ENCODE assay signal across 11 cellular contexts in genomic region chr4:169210516-169211108, GRCh38.
DNase-seq lines count a peak whose midpoint lies in the region; ATAC-seq lines count a peak whose summit lies in the region.
"Had no signal": no experiment of that assay in that cellular context is flagged by ENCODE, and none has a peak within 500 bp of the region (broad histone marks: within the 10 kb centered on the region; RNA-seq: fewer than 3 reads in every experiment).

No MANE protein-coding gene starts in this region.

- peaks cover 16 to 18% of the 10 kb centered on the region in 2 donors for H3K9me3 Mint-ChIP-seq in stimulated activated naive B cell treated with anti-CD40 and anti-IgM and Interleukin-4, amounts not matched to agents 10 μg/mL and 1 μg/mL and 100 μg/mL, for 72 hours

- peaks cover 13 to 34% of the 10 kb centered on the region in 2 donors for H3K4me1 Mint-ChIP-seq in stimulated activated naive B cell treated with anti-CD40 and anti-IgM and Interleukin-4, amounts not matched to agents 10 μg/mL and 1 μg/mL and 100 μg/mL, for 72 hours

- peak overlapping the region; percentile 60 for H3K27ac Mint-ChIP-seq in stimulated activated naive B cell treated with anti-CD40 and anti-IgM and Interleukin-4, amounts not matched to agents 10 μg/mL and 1 μg/mL and 100 μg/mL, for 72 hours
- H3K27ac Mint-ChIP-seq: activated T-cell treated with anti-CD3 and anti-CD28 coated beads, Interleukin-2, amount 50 U/mL, for 72 hours had no signal

- peak; percentile 35 for DNase-seq in stimulated activated naive B cell treated with anti-CD40 and anti-IgM and Interleukin-4, amounts not matched to agents 10 μg/mL and 1 μg/mL and 100 μg/mL, for 72 hours
- DNase-seq in kidney glomerular epithelial cell (lab: John Stamatoyannopoulos, UW) = no peak
- DNase-seq in RKO (ENCODE audit: low spot score) = no peak
- no peak for DNase-seq in activated CD4-positive, alpha-beta T cell treated with anti-CD3 and anti-CD28 coated beads, Interleukin-2, amount 50 U/mL, for 4 hours
- DNase-seq: activated T-cell treated with anti-CD3 and anti-CD28 coated beads, Interleukin-2, amount 50 U/mL, for 72 hours; head of caudate nucleus; NCI-H524; T-helper 2 cell had no signal

- peak; percentile 95 for ATAC-seq in GM19025 (IDR thresholded peaks at IDR 0.05; ENCODE audit: low read depth, unreplicated experiment)
- peak; percentile 96 for ATAC-seq in HG02610 (IDR thresholded peaks at IDR 0.05; ENCODE audit: unreplicated experiment)
- ATAC-seq in HG03457 (IDR thresholded peaks at IDR 0.05; ENCODE audit: unreplicated experiment) = peak; percentile 92
- ATAC-seq in stimulated activated naive B cell treated with anti-CD40 and anti-IgM and Interleukin-4, amounts not matched to agents 10 μg/mL and 1 μg/mL and 100 μg/mL, for 72 hours (replicated peaks) = peak; percentile 98
- ATAC-seq: activated T-cell treated with anti-CD3 and anti-CD28 coated beads, Interleukin-2, amount 50 U/mL, for 72 hours had no signal

- H3K36me3 Mint-ChIP-seq in stimulated activated naive B cell treated with anti-CD40 and anti-IgM and Interleukin-4, amounts not matched to agents 10 μg/mL and 1 μg/mL and 100 μg/mL, for 72 hours = peaks cover 7 to 18% of the 10 kb centered on the region in 2 donors

- H3K4me3 Mint-ChIP-seq in stimulated activated naive B cell treated with anti-CD40 and anti-IgM and Interleukin-4, amounts not matched to agents 10 μg/mL and 1 μg/mL and 100 μg/mL, for 72 hours = peak overlapping the region in 1 of 2 donors; percentile 26
- H3K4me3 Mint-ChIP-seq: activated T-cell treated with anti-CD3 and anti-CD28 coated beads, Interleukin-2, amount 50 U/mL, for 72 hours had no signal

- no peaks in the 10 kb centered on the region for H3K27me3 Mint-ChIP-seq in stimulated activated naive B cell treated with anti-CD40 and anti-IgM and Interleukin-4, amounts not matched to agents 10 μg/mL and 1 μg/mL and 100 μg/mL, for 72 hours
